8 cellular contexts compared by ENCODE assay signal in the genomic region with DNA sequence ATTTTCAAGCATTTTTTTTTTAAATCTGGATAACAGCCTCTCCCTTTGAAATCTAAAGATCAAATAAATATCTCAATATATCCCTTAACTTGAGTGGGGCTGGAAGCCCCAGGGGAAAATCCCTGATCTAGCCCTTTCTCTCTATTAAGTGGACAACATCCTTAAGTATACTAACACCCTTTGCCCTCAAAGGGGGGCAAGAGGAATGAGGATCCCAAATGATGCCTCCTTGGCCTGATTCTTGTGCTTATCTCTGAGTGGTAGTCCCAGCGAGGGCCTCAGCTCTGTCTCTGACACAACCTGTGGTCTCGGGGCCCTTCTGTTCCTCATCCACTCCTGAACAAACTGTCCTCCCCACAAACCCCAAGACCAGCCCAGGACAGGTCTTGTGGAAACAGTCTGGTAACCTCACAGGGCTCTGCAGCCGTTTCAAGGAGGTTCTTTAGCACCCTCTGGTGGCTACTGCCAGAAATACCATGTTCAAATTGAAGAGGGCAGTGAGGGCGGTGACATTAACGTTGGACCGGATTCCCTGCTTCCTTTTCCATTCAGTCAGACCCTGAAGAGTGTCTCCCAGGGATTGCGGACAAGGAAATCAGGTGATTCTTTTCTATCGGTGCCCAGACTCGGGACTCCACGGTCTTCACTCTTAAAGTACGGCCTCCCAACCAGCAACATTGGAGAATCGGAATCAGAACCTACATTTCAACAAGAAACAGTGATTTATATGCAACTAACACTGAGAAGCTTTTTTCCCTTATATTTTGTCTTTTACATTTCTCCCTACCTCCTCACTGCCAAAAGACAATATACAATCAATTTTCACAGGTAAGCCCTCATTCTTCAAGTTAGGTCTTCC. TPM values are rescaled to one million over a fixed set of nuclear protein-coding genes. Genes with fewer than 3 reads are reported as not detected.
DNase-seq lines count a peak whose midpoint lies in the region; ATAC-seq and TF ChIP-seq lines count a peak whose summit lies in the region.

No MANE protein-coding gene starts in this region.

- H3K9me3 ChIP-seq in colonic mucosa (no peaks in the 10 kb centered on the region), right lobe of liver (no peaks in the 10 kb centered on the region)

- WGBS in right lobe of liver (ENCODE audit: insufficient coverage, low coverage, low lambda C conversion rate, missing lambda C conversion rate), result 6% methylated on average over 11 of the region's 12 CpGs

- H3K27ac ChIP-seq in colonic mucosa (no peak overlapping the region), right lobe of liver (peak overlapping the region in 2 of 3 donors; percentile 53 to 61)

- H3K4me3 ChIP-seq in colonic mucosa, result no peak overlapping the region
- H3K4me3 ChIP-seq in right lobe of liver, result no peak overlapping the region

- intact Hi-C loops in colonic mucosa (cut with DNase I) (loop anchor here (5.0 kb wide), 1 partner anchor 79 kb away; no protein-coding TSS in a partner anchor), right lobe of liver (cut with DNase I) (loop anchor here (10.0 kb wide), 3 partner anchors 144 to 234 kb away; no protein-coding TSS in a partner anchor)

- ATAC-seq in HG03342 (IDR thresholded peaks at IDR 0.05; ENCODE audit: unreplicated experiment) (peak; percentile 92), right lobe of liver (peak; percentile 94 to 97 (median 96))

- H3K27me3 ChIP-seq in colonic mucosa, result no peaks in the 10 kb centered on the region
- H3K27me3 ChIP-seq in right lobe of liver, result no peaks in the 10 kb centered on the region

- H3K9ac ChIP-seq in colonic mucosa (ENCODE audit: low read depth in 2 of 2, low read length in 2 of 2), result no peak overlapping the region

- peak in 12 of 14 donors; percentile 9 to 63 (median 42) for DNase-seq in C1 segment of cervical spinal cord (lab: John Stamatoyannopoulos, UW)
- DNase-seq in GM19240 (ENCODE audit: insufficient read length, low spot score), result peak; percentile 29
- DNase-seq in NCI-H510A (lab: John Stamatoyannopoulos, UW), result peak; percentile 62
- peak; percentile 32 to 55 for DNase-seq in activated CD4-positive, alpha-beta T cell treated with anti-CD3 and anti-CD28 coated beads for 4 hours
- DNase-seq in colonic mucosa, result peak; percentile 83
- DNase-seq in right lobe of liver, result peak in 2 of 3 donors; percentile 36 to 81
- DNase-seq in stimulated activated CD8-positive, alpha-beta memory T cell treated with anti-CD3 and anti-CD28 coated beads, Interleukin-12 subunit alpha, Interleukin-12 subunit beta, amount 100 ng/mL, for 1 hour (ENCODE audit: low read depth), result peak; percentile 25

- TF ChIP-seq POLR2A in right lobe of liver (IDR thresholded peaks at IDR 0.05), result no peak

- TF ChIP-seq CTCF in colonic mucosa (IDR thresholded peaks at IDR 0.05) (peak; percentile 82), right lobe of liver (IDR thresholded peaks at IDR 0.05) (peak; percentile 81 to 85 (median 82))

- no peaks in the 10 kb centered on the region for H3K36me3 ChIP-seq in colonic mucosa
- no peaks in the 10 kb centered on the region for H3K36me3 ChIP-seq in right lobe of liver

- H3K4me1 ChIP-seq in colonic mucosa (no peaks in the 10 kb centered on the region), right lobe of liver (peaks cover 0 to 19% (median 4%) of the 10 kb centered on the region in 4 donors)

RNA-seq across cellular contexts. Expression of gene CXCL13, which starts 13.0 kb away (rescaled TPM):
- total RNA-seq in colonic mucosa (1 to 10 TPM in 1 of 2 donors, under 1 TPM in 1; 0.35 to 1.1 TPM), right lobe of liver (100 to 1,000 TPM in 2 of 6 experiments, 10 to 100 TPM in 1, 1 to 10 TPM in 1, under 1 TPM in 1, not detected in 1; 0.18 to 128 (median 62.8) TPM)

Comparison
In these comparisons a context has a peak if more than half of its experiments do, and no peak if none do; other contexts are left out.
1. DNase-seq: peak in every context shown above with its lines; median percentile 83 in colonic mucosa; 62 in NCI-H510A; 58 in right lobe of liver; 44 in activated CD4-positive, alpha-beta T cell treated with anti-CD3 and anti-CD28 coated beads for 4 hours; 42 in C1 segment of cervical spinal cord; 29 in GM19240; 25 in stimulated activated CD8-positive, alpha-beta memory T cell treated with anti-CD3 and anti-CD28 coated beads, Interleukin-12 subunit alpha, Interleukin-12 subunit beta, amount 100 ng/mL, for 1 hour.